7 cellular contexts compared by ENCODE assay signal in the genomic region with DNA sequence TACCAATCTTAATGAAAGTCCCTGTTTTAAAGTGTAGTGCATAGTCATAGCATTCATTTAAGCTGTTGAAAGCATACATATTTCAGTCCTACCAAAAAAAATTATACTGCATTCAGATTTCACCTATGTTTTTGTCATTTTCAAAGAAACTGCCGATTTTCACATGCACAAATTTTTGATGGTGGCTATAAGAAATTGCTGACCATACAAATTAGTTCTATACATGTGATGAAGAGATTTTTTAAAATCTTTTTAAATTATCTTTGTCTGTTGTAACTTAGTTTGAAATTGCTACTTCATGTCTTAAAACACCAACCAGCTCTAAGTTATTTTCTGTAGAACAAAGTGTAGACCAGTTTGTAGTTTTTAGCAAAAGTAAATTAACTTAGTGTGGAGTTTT.
"Had no signal": no experiment of that assay in that cellular context is flagged by ENCODE, and none has a peak within 500 bp of the region (broad histone marks: within the 10 kb centered on the region; RNA-seq: fewer than 3 reads in every experiment).

No MANE protein-coding gene starts in this region.

- H2AFZ ChIP-seq: GM23338 had no signal

- ATAC-seq: GM23338, HCT116 had no signal

- DNase-seq: H7, HFFc6, KG1 had no signal

- H3K4me2 ChIP-seq: GM23338 had no signal

- H3K36me3 ChIP-seq: HAP-1 had no signal

- H3K9me3 ChIP-seq: HAP-1 had no signal

- H3K4me3 ChIP-seq: GM23338, HAP-1 had no signal

- H3K27ac ChIP-seq: HL-60 had no signal
